ENCODE assay signal across 8 cellular contexts in genomic region chr1:83134322-83135014, GRCh38.
DNase-seq lines count a peak whose midpoint lies in the region; ATAC-seq, FAIRE-seq and TF ChIP-seq lines count a peak whose summit lies in the region.
"Not testable (repeated sequence)": the region's sequence is repeated elsewhere in the genome, so short reads cannot be mapped to it uniquely, and the experiment has no call there.

No MANE protein-coding gene starts in this region.

- H3K4me1 ChIP-seq in right lobe of liver = not testable (repeated sequence)

- CTCF ChIA-PET in activated CD4-positive, alpha-beta T cell treated with anti-CD3 and anti-CD28 coated beads for 36 hours (lab: Charles Lee) = not testable (repeated sequence)

- H3K4me3 Mint-ChIP-seq in activated CD4-positive, alpha-beta T cell treated with anti-CD3 and anti-CD28 coated beads for 36 hours; activated naive CD8-positive, alpha-beta T cell treated with anti-CD3 and anti-CD28 coated beads, Interleukin-2, amount 10 ng/mL, durations not matched to agents 7 days and 5 days: not testable (repeated sequence)

- peak; percentile 88 for ATAC-seq in activated CD4-positive, alpha-beta T cell treated with anti-CD3 and anti-CD28 coated beads for 36 hours
- peak; percentile 79 for ATAC-seq in activated naive CD8-positive, alpha-beta T cell treated with anti-CD3 and anti-CD28 coated beads, Interleukin-2, amount 10 ng/mL, durations not matched to agents 7 days and 5 days (ENCODE audit: low read depth)
- peak in 3 of 4 donors; percentile 27 to 48 (median 33) for ATAC-seq in right lobe of liver
- ATAC-seq in stimulated activated naive CD8-positive, alpha-beta T cell treated with anti-CD3 and anti-CD28 coated beads, Interleukin-15, Interleukin-2, amounts not matched to agents 100 U/mL and 50 U/mL, for 24 hours = peak; percentile 86

- not testable (repeated sequence) for H3K27ac ChIP-seq in right lobe of liver

- H3K4me1 Mint-ChIP-seq in activated CD4-positive, alpha-beta T cell treated with anti-CD3 and anti-CD28 coated beads for 36 hours; activated naive CD8-positive, alpha-beta T cell treated with anti-CD3 and anti-CD28 coated beads, Interleukin-2, amount 10 ng/mL, durations not matched to agents 7 days and 5 days: not testable (repeated sequence)

- not testable (repeated sequence) for H3K27me3 Mint-ChIP-seq in activated CD4-positive, alpha-beta T cell treated with anti-CD3 and anti-CD28 coated beads for 36 hours; activated naive CD8-positive, alpha-beta T cell treated with anti-CD3 and anti-CD28 coated beads, Interleukin-2, amount 10 ng/mL, durations not matched to agents 7 days and 5 days

- intact Hi-C loops in activated CD4-positive, alpha-beta T cell treated with anti-CD3 and anti-CD28 coated beads for 36 hours (cut with DNase I, micrococcal nuclease); right lobe of liver (cut with DNase I): not testable (repeated sequence)

- TF ChIP-seq CTCF in D721Med (IDR thresholded peaks at IDR 0.05; ENCODE audit: insufficient read depth, missing control alignments); bronchial epithelial cell (IDR thresholded peaks at IDR 0.05; ENCODE audit: insufficient read depth, low read length, severe bottlenecking); right lobe of liver (IDR thresholded peaks at IDR 0.05): not testable (repeated sequence)

- H3K27me3 ChIP-seq in bronchial epithelial cell (ENCODE audit: control insufficient read depth, insufficient read depth, low read length); right lobe of liver: not testable (repeated sequence)

- not testable (repeated sequence) for TF ChIP-seq POLR2A in H54 (IDR thresholded peaks at IDR 0.05; ENCODE audit: low read depth, low read length); right lobe of liver (IDR thresholded peaks at IDR 0.05)

- H3K36me3 ChIP-seq in bronchial epithelial cell (ENCODE audit: control insufficient read depth, insufficient read depth, low read length); right lobe of liver: not testable (repeated sequence)

- POLR2A ChIA-PET in activated CD4-positive, alpha-beta T cell treated with anti-CD3 and anti-CD28 coated beads for 36 hours (lab: Charles Lee); activated naive CD8-positive, alpha-beta T cell treated with anti-CD3 and anti-CD28 coated beads, Interleukin-2, amount 10 ng/mL, durations not matched to agents 7 days and 5 days (lab: Charles Lee): not testable (repeated sequence)

- not testable (repeated sequence) for H3K9me3 ChIP-seq in right lobe of liver

- H3K36me3 Mint-ChIP-seq in activated CD4-positive, alpha-beta T cell treated with anti-CD3 and anti-CD28 coated beads for 36 hours (ENCODE audit: low read depth); activated naive CD8-positive, alpha-beta T cell treated with anti-CD3 and anti-CD28 coated beads, Interleukin-2, amount 10 ng/mL, durations not matched to agents 7 days and 5 days: not testable (repeated sequence)

- not testable (repeated sequence) for DNase-seq in D721Med (ENCODE audit: insufficient read length, low spot score); H54 (ENCODE audit: insufficient read length, low spot score); activated CD4-positive, alpha-beta T cell treated with anti-CD3 and anti-CD28 coated beads for 36 hours; activated naive CD8-positive, alpha-beta T cell treated with anti-CD3 and anti-CD28 coated beads, Interleukin-2, amount 10 ng/mL, durations not matched to agents 7 days and 5 days; bronchial epithelial cell (ENCODE audit: low read depth); right lobe of liver; stimulated activated naive CD8-positive, alpha-beta T cell treated with anti-CD3 and anti-CD28 coated beads, Interleukin-15, Interleukin-2, amounts not matched to agents 100 U/mL and 50 U/mL, for 24 hours
- DNase-seq in iris pigment epithelial cell (ENCODE audit: low read depth) = peak; percentile 23

- WGBS in right lobe of liver (ENCODE audit: insufficient coverage, low coverage, low lambda C conversion rate, missing lambda C conversion rate) = no CpG with 5 or more reads among the region's 3 CpGs

- not testable (repeated sequence) for H3K4me3 ChIP-seq in bronchial epithelial cell (ENCODE audit: low read depth, low read length); right lobe of liver

- FAIRE-seq in D721Med (lab: Jason Lieb, UNC) (peak; percentile 46), H54 (lab: Jason Lieb, UNC) (peak; percentile 99), bronchial epithelial cell (lab: Jason Lieb, UNC) (peak; percentile 97)

- not testable (repeated sequence) for H3K27ac Mint-ChIP-seq in activated CD4-positive, alpha-beta T cell treated with anti-CD3 and anti-CD28 coated beads for 36 hours; activated naive CD8-positive, alpha-beta T cell treated with anti-CD3 and anti-CD28 coated beads, Interleukin-2, amount 10 ng/mL, durations not matched to agents 7 days and 5 days

- H3K9me3 Mint-ChIP-seq in activated CD4-positive, alpha-beta T cell treated with anti-CD3 and anti-CD28 coated beads for 36 hours (ENCODE audit: low read depth); activated naive CD8-positive, alpha-beta T cell treated with anti-CD3 and anti-CD28 coated beads, Interleukin-2, amount 10 ng/mL, durations not matched to agents 7 days and 5 days: not testable (repeated sequence)

Comparison
In these comparisons a context has a peak if more than half of its experiments do, and no peak if none do; other contexts are left out.
1. ATAC-seq: peak in every context shown above with its lines; median percentile 88 in activated CD4-positive, alpha-beta T cell treated with anti-CD3 and anti-CD28 coated beads for 36 hours; 86 in stimulated activated naive CD8-positive, alpha-beta T cell treated with anti-CD3 and anti-CD28 coated beads, Interleukin-15, Interleukin-2, amounts not matched to agents 100 U/mL and 50 U/mL, for 24 hours; 79 in activated naive CD8-positive, alpha-beta T cell treated with anti-CD3 and anti-CD28 coated beads, Interleukin-2, amount 10 ng/mL, durations not matched to agents 7 days and 5 days; 33 in right lobe of liver.